8 cellular contexts compared by ENCODE assay signal in the genomic region with DNA sequence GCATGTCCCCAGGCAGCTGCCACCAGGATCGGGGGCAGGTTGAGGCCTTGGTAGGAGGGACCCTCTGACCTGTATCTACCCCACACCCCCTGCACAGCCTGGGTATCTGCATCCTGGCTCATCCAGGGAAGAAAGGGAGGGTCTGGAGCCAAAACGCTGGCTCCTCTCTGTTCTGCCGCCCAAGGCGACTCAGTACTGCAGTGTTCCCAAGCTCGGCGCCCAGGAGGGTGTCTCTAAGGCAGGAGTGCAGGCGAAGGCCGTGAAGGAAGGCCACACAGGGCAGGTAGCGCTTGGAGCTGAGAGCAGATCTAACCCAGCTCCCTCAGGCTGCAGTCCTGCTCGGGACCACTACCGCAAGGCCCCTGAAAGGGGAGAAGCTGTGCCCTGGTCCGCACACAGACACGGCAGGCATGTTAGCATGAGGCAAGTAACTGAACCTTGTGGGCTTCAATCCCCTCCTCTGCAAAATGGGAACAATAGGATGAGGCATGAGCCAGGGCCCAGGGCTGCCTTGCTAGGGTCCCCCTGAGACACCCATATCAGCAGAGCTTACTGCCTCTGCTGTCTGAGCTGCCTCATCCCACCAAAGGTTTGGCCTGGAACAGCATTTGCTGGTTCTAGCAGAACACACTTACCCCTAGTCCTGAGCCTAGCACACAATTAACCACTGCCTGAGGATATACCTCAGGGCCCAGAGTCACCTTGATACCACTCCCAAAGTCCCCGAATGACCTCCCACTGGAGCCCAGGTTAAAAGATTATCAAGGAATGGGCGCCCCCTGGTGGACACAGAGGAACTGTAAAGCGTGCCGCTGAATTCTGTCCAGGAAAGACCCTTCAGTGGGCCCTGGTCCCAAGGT. TPM values are rescaled to one million over a fixed set of nuclear protein-coding genes. Genes with fewer than 3 reads are reported as not detected.
DNase-seq lines count a peak whose midpoint lies in the region; ATAC-seq and TF ChIP-seq lines count a peak whose summit lies in the region.

No MANE protein-coding gene starts in this region.

- peak overlapping the region; percentile 81 to 100 (median 96) for H3K27ac Mint-ChIP-seq in CD4-positive, alpha-beta memory T cell
- H3K27ac Mint-ChIP-seq in HFFc6: peak overlapping the region; percentile 87
- H3K27ac Mint-ChIP-seq in nephron: peak overlapping the region; percentile 4 to 71 (median 57)

- H3K27me3 Mint-ChIP-seq in CD4-positive, alpha-beta memory T cell: no peaks in the 10 kb centered on the region
- H3K27me3 Mint-ChIP-seq in HFFc6 (ENCODE audit: insufficient read depth) (peaks cover 6% of the 10 kb centered on the region), nephron (ENCODE audit: low read depth) (no peaks in the 10 kb centered on the region)

- H3K27ac ChIP-seq in CD4-positive, alpha-beta memory T cell (ENCODE audit: low read depth, low read length): peak overlapping the region; percentile 36
- H3K27ac ChIP-seq in esophagus muscularis mucosa (replicated peaks in 1 of 4): peak overlapping the region; percentile 73 to 98 (median 82)
- H3K27ac ChIP-seq in substantia nigra (ENCODE audit: low read depth, low read length, poor library complexity, severe bottlenecking): peak overlapping the region; percentile 46

- ATAC-seq in HG02840 (IDR thresholded peaks at IDR 0.05; ENCODE audit: low FRiP score, unreplicated experiment): no peak

- no peak overlapping the region for H3K4me3 ChIP-seq in CD4-positive, alpha-beta memory T cell (ENCODE audit: low read length in 2 of 2)
- no peak overlapping the region for H3K4me3 ChIP-seq in esophagus muscularis mucosa

- H3K4me1 ChIP-seq in CD4-positive, alpha-beta memory T cell (ENCODE audit: insufficient read depth, low read length): peaks cover 40% of the 10 kb centered on the region
- H3K4me1 ChIP-seq in esophagus muscularis mucosa: peaks cover 40 to 58% (median 51%) of the 10 kb centered on the region in 4 donors

- H3K4me3 Mint-ChIP-seq in CD4-positive, alpha-beta memory T cell: peak overlapping the region in 2 of 8 donors; percentile 4 to 67
- no peak overlapping the region; the same call in 1 of the 2 replicates for H3K4me3 Mint-ChIP-seq in HFFc6
- H3K4me3 Mint-ChIP-seq in nephron: peak overlapping the region; percentile 29 to 57 (median 57)

- H3K27me3 ChIP-seq in CD4-positive, alpha-beta memory T cell (ENCODE audit: insufficient read depth, low read length): no peaks in the 10 kb centered on the region
- H3K27me3 ChIP-seq in esophagus muscularis mucosa: no peaks in the 10 kb centered on the region

- CTCF ChIA-PET in CD4-positive, alpha-beta memory T cell (lab: Charles Lee; ENCODE audit: partially characterized antibody): interaction anchor here (0.7 to 11.7 kb wide), 27 partner anchors 8 to 250 kb away, joined by 3 to 742 read pairs (median 4); partner anchors contain the start of gene COPS7B

- POLR2A ChIA-PET in CD4-positive, alpha-beta memory T cell (lab: Charles Lee; ENCODE audit: partially characterized antibody): interaction anchor here (1.1 to 7.2 kb wide), 16 partner anchors 8 to 251 kb away, joined by 3 to 136 read pairs (median 8); partner anchors contain the start of gene NCL

- peaks cover 24 to 47% (median 34%) of the 10 kb centered on the region in 4 donors for H3K4me1 Mint-ChIP-seq in CD4-positive, alpha-beta memory T cell
- peaks cover 65% of the 10 kb centered on the region for H3K4me1 Mint-ChIP-seq in HFFc6 (ENCODE audit: low read depth)
- peaks cover 47% of the 10 kb centered on the region for H3K4me1 Mint-ChIP-seq in nephron

- 74% methylated on average over 10 of the region's 17 CpGs for WGBS in esophagus muscularis mucosa

- no peak for TF ChIP-seq POLR2A in esophagus muscularis mucosa (IDR thresholded peaks at IDR 0.05; ENCODE audit: low read depth)

- H3K36me3 Mint-ChIP-seq in CD4-positive, alpha-beta memory T cell: peaks cover 22 to 35% of the 10 kb centered on the region in 2 donors
- H3K36me3 Mint-ChIP-seq in HFFc6 (ENCODE audit: low read depth): peaks cover 28% of the 10 kb centered on the region
- H3K36me3 Mint-ChIP-seq in nephron (ENCODE audit: low read depth): peaks cover 33% of the 10 kb centered on the region

- no peaks in the 10 kb centered on the region for H3K9me3 ChIP-seq in CD4-positive, alpha-beta memory T cell (ENCODE audit: control insufficient read depth in 1 of 2, low read length in 2 of 2)
- H3K9me3 ChIP-seq in esophagus muscularis mucosa: no peaks in the 10 kb centered on the region

- peak; percentile 98 for TF ChIP-seq CTCF in HFFc6 (IDR thresholded peaks at IDR 0.05)
- peak; percentile 88 to 93 (median 89) for TF ChIP-seq CTCF in esophagus muscularis mucosa (IDR thresholded peaks at IDR 0.05)
- peak; percentile 86 to 93 (median 87) for TF ChIP-seq CTCF in nephron (IDR thresholded peaks at IDR 0.05; ENCODE audit: unreplicated experiment in 3 of 3)

- peaks cover 0 to 13% (median 0%) of the 10 kb centered on the region in 8 donors for H3K9me3 Mint-ChIP-seq in CD4-positive, alpha-beta memory T cell
- H3K9me3 Mint-ChIP-seq in HFFc6: no peaks in the 10 kb centered on the region
- no peaks in the 10 kb centered on the region for H3K9me3 Mint-ChIP-seq in nephron

- intact Hi-C loops in CD4-positive, alpha-beta memory T cell (cut with micrococcal nuclease): loop anchor here (1.0 kb wide), 5 partner anchors 9 to 103 kb away; no protein-coding TSS in a partner anchor
- intact Hi-C loops in esophagus muscularis mucosa (cut with DNase I): loop anchor here (1.0 to 10.0 kb wide), 2 partner anchors 38 to 230 kb away; no protein-coding TSS in a partner anchor

- no peak for TF ChIP-seq EP300 in esophagus muscularis mucosa (IDR thresholded peaks at IDR 0.05)

- peaks cover 12% of the 10 kb centered on the region for H3K36me3 ChIP-seq in CD4-positive, alpha-beta memory T cell (ENCODE audit: insufficient read depth, low read length)
- peaks cover 10 to 30% (median 18%) of the 10 kb centered on the region in 4 donors for H3K36me3 ChIP-seq in esophagus muscularis mucosa

- DNase-seq in CD4-positive, alpha-beta memory T cell: peak; percentile 69 to 79 (median 72)
- DNase-seq in HFFc6 (no peak), NOMO-1 treated with DMSO at 0.1 percent for 48 hours (lab: John Stamatoyannopoulos, UW; ENCODE audit: unreplicated experiment) (peak; percentile 34), activated T-cell treated with anti-CD3 and anti-CD28 coated beads for 1 hour (ENCODE audit: low read depth) (peak; percentile 85), esophagus muscularis mucosa (ENCODE audit: extremely low spot score) (no peak), substantia nigra (lab: John Stamatoyannopoulos, UW) (peak in 39 of 49 donors; percentile 22 to 85 (median 51))

RNA-seq across cellular contexts. Expression of gene PTMA, which starts 6.5 kb away (rescaled TPM):
- 1,000 to 10,000 TPM in 1 of 2 experiments, 100 to 1,000 TPM in 1; 974 to 1,069 TPM for total RNA-seq in CD4-positive, alpha-beta memory T cell
- polyA plus RNA-seq in CD4-positive, alpha-beta memory T cell: 1,000 to 10,000 TPM; 1,347 to 1,836 TPM
- total RNA-seq in HFFc6 (2021; fragmentation: NEBNext Ultra II Directional; extraction: Animal tissue kit (Norgen Biotek cat#: 25700)): 100 to 1,000 TPM; 467 to 853 (median 787) TPM
- total RNA-seq in esophagus muscularis mucosa: 100 to 1,000 TPM; 571 to 894 (median 806) TPM

Comparison
In these comparisons a context has a peak if more than half of its experiments do, and no peak if none do; other contexts are left out.
1. DNase-seq: peak in CD4-positive, alpha-beta memory T cell (5 of 5), NOMO-1 treated with DMSO at 0.1 percent for 48 hours (single experiment), activated T-cell treated with anti-CD3 and anti-CD28 coated beads for 1 hour (single experiment) and substantia nigra (39 of 49); none in HFFc6 (single experiment) and esophagus muscularis mucosa (single experiment).
2. Peak in every context shown above with its lines, with median percentiles within 50 percentile points of each other: H3K27ac ChIP-seq, H3K27ac Mint-ChIP-seq and CTCF ChIP-seq.